In the genomic region with DNA sequence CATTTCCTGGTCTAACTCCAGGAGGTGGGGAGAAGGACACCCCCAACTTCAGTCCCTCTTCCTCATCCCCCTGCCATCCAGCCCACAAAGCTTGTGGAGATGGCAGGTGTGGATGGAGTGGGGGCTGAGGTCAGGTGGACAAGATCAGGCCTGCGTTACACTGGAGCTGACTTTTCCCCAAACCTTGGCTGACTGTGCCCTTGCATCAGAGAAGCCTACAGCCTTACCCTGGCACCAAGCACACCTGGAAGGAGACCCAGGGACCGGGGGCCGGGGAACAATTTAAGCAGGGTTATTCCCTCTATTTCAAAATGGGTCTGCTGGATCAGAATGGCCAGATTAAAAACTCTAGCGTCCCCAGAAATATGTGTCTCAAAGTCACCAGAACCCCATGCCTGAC, we compare ENCODE assay signal across 9 cellular contexts. TPM values are rescaled to one million over a fixed set of nuclear protein-coding genes. Genes with fewer than 3 reads are reported as not detected.
DNase-seq lines count a peak whose midpoint lies in the region; ATAC-seq and TF ChIP-seq lines count a peak whose summit lies in the region.
"Had no signal": no experiment of that assay in that cellular context is flagged by ENCODE, and none has a peak within 500 bp of the region (broad histone marks: within the 10 kb centered on the region; RNA-seq: fewer than 3 reads in every experiment).

No MANE protein-coding gene starts in this region.

- ATAC-seq in stimulated activated naive CD8-positive, alpha-beta T cell treated with anti-CD3 and anti-CD28 coated beads, Interleukin-15, Interleukin-2, amounts not matched to agents 100 U/mL and 50 U/mL, for 24 hours = no peak
- ATAC-seq in activated naive CD8-positive, alpha-beta T cell treated with anti-CD3 and anti-CD28 coated beads, Interleukin-2, amount 10 ng/mL, durations not matched to agents 7 days and 5 days (ENCODE audit: low read depth) = no peak
- ATAC-seq in memory B cell (ENCODE audit: low read depth) (no peak), foreskin keratinocyte (no peak), HG02870 (IDR thresholded peaks at IDR 0.05; ENCODE audit: unreplicated experiment) (no peak), HG03175 (IDR thresholded peaks at IDR 0.05; ENCODE audit: unreplicated experiment) (no peak)

- peaks cover 37% of the 10 kb centered on the region for H3K4me1 Mint-ChIP-seq in stimulated activated naive CD8-positive, alpha-beta T cell treated with anti-CD3 and anti-CD28 coated beads, Interleukin-15, Interleukin-2, amounts not matched to agents 100 ng/mL and 50 ng/mL, for 24 hours (ENCODE audit: low read depth)
- peaks cover 31% of the 10 kb centered on the region for H3K4me1 Mint-ChIP-seq in activated naive CD8-positive, alpha-beta T cell treated with anti-CD3 and anti-CD28 coated beads, Interleukin-2, amount 10 ng/mL, durations not matched to agents 7 days and 5 days
- H3K4me1 Mint-ChIP-seq in memory B cell = peaks cover 35% of the 10 kb centered on the region

- POLR2A ChIA-PET in activated naive CD8-positive, alpha-beta T cell treated with anti-CD3 and anti-CD28 coated beads, Interleukin-2, amount 10 ng/mL, durations not matched to agents 7 days and 5 days (lab: Charles Lee) = interaction anchor here (0.9 to 10.0 kb wide), 3 partner anchors 13 to 34 kb away, joined by 5 to 172 read pairs (median 29); partner anchors contain the start of gene TNK2

- no peaks in the 10 kb centered on the region for H3K27me3 ChIP-seq in vagina
- no peaks in the 10 kb centered on the region for H3K27me3 ChIP-seq in foreskin keratinocyte

- no peaks in the 10 kb centered on the region for H3K27me3 Mint-ChIP-seq in stimulated activated naive CD8-positive, alpha-beta T cell treated with anti-CD3 and anti-CD28 coated beads, Interleukin-15, Interleukin-2, amounts not matched to agents 100 ng/mL and 50 ng/mL, for 24 hours
- H3K27me3 Mint-ChIP-seq in activated naive CD8-positive, alpha-beta T cell treated with anti-CD3 and anti-CD28 coated beads, Interleukin-2, amount 10 ng/mL, durations not matched to agents 7 days and 5 days = no peaks in the 10 kb centered on the region
- no peaks in the 10 kb centered on the region for H3K27me3 Mint-ChIP-seq in memory B cell

- H3K9me3 ChIP-seq in vagina = no peaks in the 10 kb centered on the region

- H3K27ac ChIP-seq in vagina (peak overlapping the region; percentile 24), foreskin keratinocyte (no peak overlapping the region)

- no peaks in the 10 kb centered on the region for H3K36me3 Mint-ChIP-seq in stimulated activated naive CD8-positive, alpha-beta T cell treated with anti-CD3 and anti-CD28 coated beads, Interleukin-15, Interleukin-2, amounts not matched to agents 100 ng/mL and 50 ng/mL, for 24 hours (ENCODE audit: low read depth)
- H3K36me3 Mint-ChIP-seq in activated naive CD8-positive, alpha-beta T cell treated with anti-CD3 and anti-CD28 coated beads, Interleukin-2, amount 10 ng/mL, durations not matched to agents 7 days and 5 days = peaks cover 2% of the 10 kb centered on the region
- H3K36me3 Mint-ChIP-seq in memory B cell = no peaks in the 10 kb centered on the region

- intact Hi-C loops in vagina (cut with DNase I) = loop anchor here (2.0 kb wide), 2 partner anchors 21 to 33 kb away; no protein-coding TSS in a partner anchor

- peak overlapping the region; percentile 26 for H3K4me3 Mint-ChIP-seq in stimulated activated naive CD8-positive, alpha-beta T cell treated with anti-CD3 and anti-CD28 coated beads, Interleukin-15, Interleukin-2, amounts not matched to agents 100 ng/mL and 50 ng/mL, for 24 hours
- peak overlapping the region; percentile 35 for H3K4me3 Mint-ChIP-seq in activated naive CD8-positive, alpha-beta T cell treated with anti-CD3 and anti-CD28 coated beads, Interleukin-2, amount 10 ng/mL, durations not matched to agents 7 days and 5 days
- H3K4me3 Mint-ChIP-seq in memory B cell = peak overlapping the region; percentile 51

- H3K9me3 Mint-ChIP-seq in stimulated activated naive CD8-positive, alpha-beta T cell treated with anti-CD3 and anti-CD28 coated beads, Interleukin-15, Interleukin-2, amounts not matched to agents 100 ng/mL and 50 ng/mL, for 24 hours = no peaks in the 10 kb centered on the region
- H3K9me3 Mint-ChIP-seq in activated naive CD8-positive, alpha-beta T cell treated with anti-CD3 and anti-CD28 coated beads, Interleukin-2, amount 10 ng/mL, durations not matched to agents 7 days and 5 days = no peaks in the 10 kb centered on the region
- no peaks in the 10 kb centered on the region for H3K9me3 Mint-ChIP-seq in memory B cell
- H3K9me3 Mint-ChIP-seq: endodermal cell had no signal

- H3K27ac Mint-ChIP-seq in stimulated activated naive CD8-positive, alpha-beta T cell treated with anti-CD3 and anti-CD28 coated beads, Interleukin-15, Interleukin-2, amounts not matched to agents 100 ng/mL and 50 ng/mL, for 24 hours = no peak overlapping the region
- peak overlapping the region; percentile 9 for H3K27ac Mint-ChIP-seq in activated naive CD8-positive, alpha-beta T cell treated with anti-CD3 and anti-CD28 coated beads, Interleukin-2, amount 10 ng/mL, durations not matched to agents 7 days and 5 days
- H3K27ac Mint-ChIP-seq in memory B cell = no peak overlapping the region

- DNase-seq in stimulated activated naive CD8-positive, alpha-beta T cell treated with anti-CD3 and anti-CD28 coated beads, Interleukin-15, Interleukin-2, amounts not matched to agents 100 U/mL and 50 U/mL, for 24 hours = no peak
- DNase-seq in activated naive CD8-positive, alpha-beta T cell treated with anti-CD3 and anti-CD28 coated beads, Interleukin-2, amount 10 ng/mL, durations not matched to agents 7 days and 5 days = no peak
- no peak for DNase-seq in memory B cell (ENCODE audit: low spot score in 2 of 2)
- no peak for DNase-seq in vagina (ENCODE audit: extremely low spot score in 2 of 2)
- DNase-seq in foreskin keratinocyte = no peak

- H3K4me1 ChIP-seq in vagina (peaks cover 56% of the 10 kb centered on the region), foreskin keratinocyte (peaks cover 15% of the 10 kb centered on the region)

- H3K4me3 ChIP-seq in vagina = no peak overlapping the region

- TF ChIP-seq POLR2A in vagina (IDR thresholded peaks at IDR 0.05) = no peak

- no peaks in the 10 kb centered on the region for H3K36me3 ChIP-seq in vagina

- TF ChIP-seq CTCF in vagina (IDR thresholded peaks at IDR 0.05) (no peak), foreskin keratinocyte (conservative IDR thresholded peaks at IDR 0.05) (no peak)

RNA-seq across cellular contexts. Expression of gene TNK2, which starts 14.4 kb away (rescaled TPM):
- 100 to 1,000 TPM; 136 to 166 TPM for total RNA-seq in activated naive CD8-positive, alpha-beta T cell treated with anti-CD3 and anti-CD28 coated beads, Interleukin-2, amount 10 ng/mL, durations not matched to agents 7 days and 5 days
- total RNA-seq in vagina (41.5 TPM), foreskin keratinocyte (26.7 and 29.8 TPM in 2 replicates)
- 28.1 and 30.7 TPM in 2 replicates for polyA plus RNA-seq in foreskin keratinocyte
